ENCODE assay signal across 23 cellular contexts in the genomic region with DNA sequence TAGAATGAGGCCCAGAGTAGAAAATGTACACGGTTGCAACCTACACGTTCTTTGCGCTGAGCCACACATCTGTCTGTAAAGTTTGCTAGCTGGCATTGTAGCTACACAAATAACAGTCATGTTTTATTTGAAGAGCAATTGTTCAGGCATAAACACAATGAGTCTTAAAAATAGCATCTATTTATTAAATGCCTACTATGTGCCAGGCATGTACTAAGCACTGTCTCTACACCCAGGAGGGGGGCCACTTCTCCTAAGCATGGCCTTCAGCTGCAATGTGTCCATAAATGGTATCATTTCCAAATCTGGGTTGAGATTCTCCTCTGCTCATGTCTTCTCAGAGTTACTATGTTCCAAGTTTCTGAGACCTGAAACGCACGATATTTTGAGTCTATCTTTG.
"Had no signal": no experiment of that assay in that cellular context is flagged by ENCODE, and none has a peak within 500 bp of the region (broad histone marks: within the 10 kb centered on the region; RNA-seq: fewer than 3 reads in every experiment).

No MANE protein-coding gene starts in this region.

- H3K4me3 ChIP-seq: coronary artery, esophagus squamous epithelium, mucosa of descending colon, vagina had no signal

- H3K9me3 Mint-ChIP-seq: activated CD4-positive, alpha-beta memory T cell treated with anti-CD3 and anti-CD28 coated beads, Interleukin-2, amount 10 ng/mL, durations not matched to agents 7 days and 5 days; activated T-cell treated with anti-CD3 and anti-CD28 coated beads, Interleukin-2, amount 50 U/mL, for 4 hours had no signal

- H3K36me3 ChIP-seq: esophagus squamous epithelium, thoracic aorta, vagina had no signal

- DNase-seq: activated CD4-positive, alpha-beta memory T cell treated with anti-CD3 and anti-CD28 coated beads, Interleukin-2, amount 10 ng/mL, durations not matched to agents 7 days and 5 days; activated CD4-positive, alpha-beta T cell treated with anti-CD3 and anti-CD28 coated beads for 36 hours; activated effector memory CD4-positive, alpha-beta T cell treated with Interleukin-2 at 50 U/mL for 16 hours; activated naive CD4-positive, alpha-beta T cell treated with anti-CD3 and anti-CD28 coated beads, Interleukin-2, amount 50 U/mL, for 16 hours; activated T-cell treated with anti-CD3 and anti-CD28 coated beads, Interleukin-2, amount 50 U/mL, for 4 hours; central memory CD4-positive, alpha-beta T cell; effector CD4-positive, alpha-beta T cell; esophagus squamous epithelium; foreskin melanocyte; head of caudate nucleus; left colon; mammary epithelial cell; mucosa of descending colon; naive thymus-derived CD8-positive, alpha-beta T cell; SK-N-SH; stimulated activated CD4-positive, alpha-beta T cell treated with anti-CD3 and anti-CD28 coated beads, Interleukin-2, amount 100 ng/mL, for 24 hours; T-cell; T-helper 9 cell had no signal

- H3K27me3 ChIP-seq: vagina had no signal

- H3K27ac Mint-ChIP-seq: activated CD4-positive, alpha-beta memory T cell treated with anti-CD3 and anti-CD28 coated beads, Interleukin-2, amount 10 ng/mL, durations not matched to agents 7 days and 5 days; activated CD4-positive, alpha-beta T cell treated with anti-CD3 and anti-CD28 coated beads for 36 hours; progenitor cell of endocrine pancreas; T-cell had no signal

- H3K4me1 Mint-ChIP-seq: activated CD4-positive, alpha-beta memory T cell treated with anti-CD3 and anti-CD28 coated beads, Interleukin-2, amount 10 ng/mL, durations not matched to agents 7 days and 5 days; activated CD4-positive, alpha-beta T cell treated with anti-CD3 and anti-CD28 coated beads for 36 hours; naive thymus-derived CD8-positive, alpha-beta T cell; T-cell had no signal

- ATAC-seq: activated CD4-positive, alpha-beta T cell treated with anti-CD3 and anti-CD28 coated beads for 36 hours; activated T-cell treated with anti-CD3 and anti-CD28 coated beads, Interleukin-2, amount 50 U/mL, for 4 hours; left colon; mucosa of descending colon; naive thymus-derived CD8-positive, alpha-beta T cell; T-cell had no signal

- H3K36me3 Mint-ChIP-seq: T-cell had no signal

- H3K4me3 Mint-ChIP-seq: activated CD4-positive, alpha-beta memory T cell treated with anti-CD3 and anti-CD28 coated beads, Interleukin-2, amount 10 ng/mL, durations not matched to agents 7 days and 5 days; activated CD4-positive, alpha-beta T cell treated with anti-CD3 and anti-CD28 coated beads for 36 hours; activated T-cell treated with anti-CD3 and anti-CD28 coated beads, Interleukin-2, amount 50 U/mL, for 4 hours; naive thymus-derived CD8-positive, alpha-beta T cell; T-cell had no signal

- H3K4me2 ChIP-seq: SK-N-SH had no signal

- FAIRE-seq: endothelial cell of umbilical vein had no signal

- H3K9ac ChIP-seq: SK-N-SH had no signal

- H3K27ac ChIP-seq: coronary artery, thoracic aorta, vagina had no signal

- H3K9me3 ChIP-seq: mucosa of descending colon, SK-N-SH, thoracic aorta, vagina had no signal
